Comparison of ENCODE assay signal across 16 cellular contexts in the genomic region with DNA sequence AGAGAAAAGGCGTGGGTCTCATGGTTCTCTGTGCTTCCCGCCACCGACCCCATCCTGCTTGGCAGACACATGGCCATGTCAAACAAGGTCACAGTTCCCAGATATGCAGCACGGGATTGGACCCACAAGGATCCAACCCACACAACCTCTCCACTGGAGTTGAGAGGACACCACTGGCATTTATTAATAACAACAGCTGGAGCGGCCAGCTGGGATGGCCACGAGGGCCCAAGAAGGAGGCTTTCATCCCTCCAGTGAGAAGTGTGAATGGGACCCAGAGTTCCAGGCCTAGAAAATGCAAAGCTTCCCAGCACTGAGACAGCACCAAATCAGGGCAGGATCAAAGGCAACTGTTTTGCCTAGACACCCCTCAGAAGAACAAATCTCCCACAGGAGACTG. TPM values are rescaled to one million over a fixed set of nuclear protein-coding genes. Genes with fewer than 3 reads are reported as not detected.
"Had no signal": no experiment of that assay in that cellular context is flagged by ENCODE, and none has a peak within 500 bp of the region (broad histone marks: within the 10 kb centered on the region; RNA-seq: fewer than 3 reads in every experiment).

No MANE protein-coding gene starts in this region.

- H3K27me3 Mint-ChIP-seq: activated B cell treated with CpG ODN at 0.5 μM for 24 hours; activated CD8-positive, alpha-beta T cell treated with anti-CD3 and anti-CD28 coated beads for 36 hours; stimulated activated naive CD8-positive, alpha-beta T cell treated with anti-CD3 and anti-CD28 coated beads, Interleukin-15, Interleukin-2, amounts not matched to agents 100 ng/mL and 50 ng/mL, for 24 hours; T-helper 17 cell had no signal

- H3K4me1 Mint-ChIP-seq: activated B cell treated with CpG ODN at 0.5 μM for 24 hours, T-helper 17 cell had no signal

- H3K27ac Mint-ChIP-seq: activated B cell treated with CpG ODN at 0.5 μM for 24 hours; activated CD8-positive, alpha-beta T cell treated with anti-CD3 and anti-CD28 coated beads for 36 hours; activated naive CD4-positive, alpha-beta T cell treated with anti-CD3 and anti-CD28 coated beads, Interleukin-2, amount 50 U/mL, for 72 hours; mesothelial cell of epicardium; stimulated activated naive CD8-positive, alpha-beta T cell treated with anti-CD3 and anti-CD28 coated beads, Interleukin-15, Interleukin-2, amounts not matched to agents 100 ng/mL and 50 ng/mL, for 24 hours; T-helper 17 cell had no signal

- H3K9me3 Mint-ChIP-seq: mesothelial cell of epicardium had no signal

- H3K9me3 ChIP-seq: body of pancreas, neutrophil, thoracic aorta had no signal

- H3K36me3 Mint-ChIP-seq: activated naive CD4-positive, alpha-beta T cell treated with anti-CD3 and anti-CD28 coated beads, Interleukin-2, amount 50 U/mL, for 72 hours had no signal

- H3K36me3 ChIP-seq: neutrophil, thoracic aorta had no signal

- H3K4me3 Mint-ChIP-seq: activated B cell treated with CpG ODN at 0.5 μM for 24 hours; activated CD8-positive, alpha-beta T cell treated with anti-CD3 and anti-CD28 coated beads for 36 hours; mesothelial cell of epicardium; stimulated activated naive CD8-positive, alpha-beta T cell treated with anti-CD3 and anti-CD28 coated beads, Interleukin-15, Interleukin-2, amounts not matched to agents 100 ng/mL and 50 ng/mL, for 24 hours; T-helper 17 cell had no signal

- ATAC-seq: activated CD8-positive, alpha-beta T cell treated with anti-CD3 and anti-CD28 coated beads for 36 hours; activated naive CD4-positive, alpha-beta T cell treated with anti-CD3 and anti-CD28 coated beads, Interleukin-2, amount 50 U/mL, for 72 hours; body of pancreas; right cardiac atrium; T-helper 17 cell had no signal

- DNase-seq: activated B cell treated with CpG ODN at 0.5 μM for 24 hours; activated CD4-positive, alpha-beta T cell treated with anti-CD3 and anti-CD28 coated beads for 48 hours; activated CD8-positive, alpha-beta T cell treated with anti-CD3 and anti-CD28 coated beads for 36 hours; activated gamma-delta T cell; activated T-cell treated with anti-CD3 and anti-CD28 coated beads, Interleukin-2, amount 50 U/mL, for 48 hours; body of pancreas; effector memory CD4-positive, alpha-beta T cell; foreskin fibroblast; right cardiac atrium; T-helper 17 cell had no signal

- H3K27me3 ChIP-seq: body of pancreas, neutrophil had no signal

- H3K4me3 ChIP-seq: body of pancreas, lung, thoracic aorta had no signal

- H3K27ac ChIP-seq: body of pancreas, neutrophil, thoracic aorta had no signal

RNA-seq across cellular contexts. Expression of gene FGFR2, which starts 31.5 kb away (rescaled TPM):
- total RNA-seq: activated B cell treated with CpG ODN at 0.5 μM for 24 hours; activated CD8-positive, alpha-beta T cell treated with anti-CD3 and anti-CD28 coated beads for 36 hours; activated naive CD4-positive, alpha-beta T cell treated with anti-CD3 and anti-CD28 coated beads, Interleukin-2, amount 50 U/mL, for 72 hours had no signal
